Comparison of ENCODE assay signal across 35 cellular contexts in genomic region chr10:124478517-124478916, GRCh38. TPM values are rescaled to one million over a fixed set of nuclear protein-coding genes. Genes with fewer than 3 reads are reported as not detected.
"Had no signal": no experiment of that assay in that cellular context is flagged by ENCODE, and none has a peak within 500 bp of the region (broad histone marks: within the 10 kb centered on the region; RNA-seq: fewer than 3 reads in every experiment).

No MANE protein-coding gene starts in this region.

- H3K79me2 ChIP-seq: hepatocyte had no signal

- H3K4me1 Mint-ChIP-seq: activated CD4-positive, alpha-beta T cell treated with anti-CD3 and anti-CD28 coated beads for 36 hours; immature natural killer cell; memory B cell had no signal

- ATAC-seq: activated CD4-positive, alpha-beta T cell treated with anti-CD3 and anti-CD28 coated beads for 36 hours; activated T-helper 17 cell treated with anti-CD3 and anti-CD28 coated beads, Interleukin-2, amount 50 U/mL, for 72 hours; psoas muscle; right cardiac atrium; stimulated activated effector memory CD8-positive, alpha-beta T cell treated with anti-CD3 and anti-CD28 coated beads, Interleukin-12 subunit alpha, Interleukin-12 subunit beta, amount 100 ng/mL, for 72 hours had no signal

- H3K4me2 ChIP-seq: hepatocyte had no signal

- H3K27me3 Mint-ChIP-seq: activated CD4-positive, alpha-beta T cell treated with anti-CD3 and anti-CD28 coated beads for 36 hours; activated naive CD8-positive, alpha-beta T cell; activated T-cell treated with anti-CD3 and anti-CD28 coated beads, Interleukin-2, amount 50 U/mL, for 24 hours; activated T-helper 17 cell treated with anti-CD3 and anti-CD28 coated beads, Interleukin-2, amount 50 U/mL, for 72 hours; central memory CD8-positive, alpha-beta T cell; memory B cell; natural killer cell treated with Interleukin-12 subunit alpha and Interleukin-12 subunit beta and Interleukin-15 and Interleukin-18, amount 100 ng/mL, for 72 hours; stimulated activated naive CD8-positive, alpha-beta T cell treated with anti-CD3 and anti-CD28 coated beads, Interleukin-15, amount 100 ng/mL, for 72 hours had no signal

- H3K4me3 ChIP-seq: adrenal gland, ascending aorta, dorsolateral prefrontal cortex, hepatocyte, ovary, psoas muscle, tibial artery had no signal

- DNase-seq: activated CD4-positive, alpha-beta T cell treated with anti-CD3 and anti-CD28 coated beads for 36 hours; activated CD4-positive, alpha-beta T cell treated with anti-CD3 and anti-CD28 coated beads, Interleukin-2, amount 50 U/mL, for 4 hours; activated CD8-positive, alpha-beta memory T cell treated with anti-CD3 and anti-CD28 coated beads for 24 hours; activated CD8-positive, alpha-beta memory T cell treated with anti-CD3 and anti-CD28 coated beads, Interleukin-2, amount 50 U/mL, for 4 hours; activated T-cell treated with anti-CD3 and anti-CD28 coated beads, Interleukin-2, amount 50 U/mL, for 24 hours; adrenal gland; brain microvascular endothelial cell; dorsolateral prefrontal cortex; immature natural killer cell; kidney glomerular epithelial cell; left ventricle myocardium superior; ovary; psoas muscle; right cardiac atrium; stimulated activated CD4-positive, alpha-beta T cell treated with anti-CD3 and anti-CD28 coated beads, Interleukin-1b, Interleukin-23, amount 100 ng/mL, for 48 hours; stimulated activated naive CD8-positive, alpha-beta T cell treated with anti-CD3 and anti-CD28 coated beads, Interleukin-15, amount 100 ng/mL, for 72 hours; T-helper 1 cell; T-helper 9 cell; tibial artery had no signal

- H2AFZ ChIP-seq: hepatocyte had no signal

- H3K36me3 ChIP-seq: adrenal gland, ascending aorta, brain microvascular endothelial cell, neutrophil, ovary, tibial artery had no signal

- H3K27ac ChIP-seq: adrenal gland, ascending aorta, brain microvascular endothelial cell, dorsolateral prefrontal cortex, epithelial cell of prostate, foreskin keratinocyte, hepatocyte, neutrophil, ovary, psoas muscle, tibial artery had no signal

- H3K4me3 Mint-ChIP-seq: activated CD4-positive, alpha-beta T cell treated with anti-CD3 and anti-CD28 coated beads for 36 hours; activated naive CD8-positive, alpha-beta T cell; activated T-cell treated with anti-CD3 and anti-CD28 coated beads, Interleukin-2, amount 50 U/mL, for 24 hours; activated T-helper 17 cell treated with anti-CD3 and anti-CD28 coated beads, Interleukin-2, amount 50 U/mL, for 72 hours; central memory CD8-positive, alpha-beta T cell; immature natural killer cell; memory B cell; natural killer cell treated with Interleukin-12 subunit alpha and Interleukin-12 subunit beta and Interleukin-15 and Interleukin-18, amount 100 ng/mL, for 72 hours; stimulated activated effector memory CD8-positive, alpha-beta T cell treated with anti-CD3 and anti-CD28 coated beads, Interleukin-12 subunit alpha, Interleukin-12 subunit beta, amount 100 ng/mL, for 72 hours; stimulated activated naive CD8-positive, alpha-beta T cell treated with anti-CD3 and anti-CD28 coated beads, Interleukin-15, amount 100 ng/mL, for 72 hours; WTC11 had no signal

- H3K36me3 Mint-ChIP-seq: activated naive CD8-positive, alpha-beta T cell; immature natural killer cell; natural killer cell treated with Interleukin-12 subunit alpha and Interleukin-12 subunit beta and Interleukin-15 and Interleukin-18, amount 100 ng/mL, for 72 hours; stimulated activated effector memory CD8-positive, alpha-beta T cell treated with anti-CD3 and anti-CD28 coated beads, Interleukin-12 subunit alpha, Interleukin-12 subunit beta, amount 100 ng/mL, for 72 hours had no signal

- H3K9me3 Mint-ChIP-seq: activated T-cell treated with anti-CD3 and anti-CD28 coated beads, Interleukin-2, amount 50 U/mL, for 24 hours; activated T-helper 17 cell treated with anti-CD3 and anti-CD28 coated beads, Interleukin-2, amount 50 U/mL, for 72 hours; central memory CD8-positive, alpha-beta T cell; memory B cell; natural killer cell treated with Interleukin-12 subunit alpha and Interleukin-12 subunit beta and Interleukin-15 and Interleukin-18, amount 100 ng/mL, for 72 hours; stimulated activated effector memory CD8-positive, alpha-beta T cell treated with anti-CD3 and anti-CD28 coated beads, Interleukin-12 subunit alpha, Interleukin-12 subunit beta, amount 100 ng/mL, for 72 hours; stimulated activated naive CD8-positive, alpha-beta T cell treated with anti-CD3 and anti-CD28 coated beads, Interleukin-15, amount 100 ng/mL, for 72 hours; WTC11 had no signal

- H3K27ac Mint-ChIP-seq: activated CD4-positive, alpha-beta T cell treated with anti-CD3 and anti-CD28 coated beads for 36 hours; activated naive CD8-positive, alpha-beta T cell; activated T-cell treated with anti-CD3 and anti-CD28 coated beads, Interleukin-2, amount 50 U/mL, for 24 hours; activated T-helper 17 cell treated with anti-CD3 and anti-CD28 coated beads, Interleukin-2, amount 50 U/mL, for 72 hours; immature natural killer cell; memory B cell; natural killer cell treated with Interleukin-12 subunit alpha and Interleukin-12 subunit beta and Interleukin-15 and Interleukin-18, amount 100 ng/mL, for 72 hours; stimulated activated effector memory CD8-positive, alpha-beta T cell treated with anti-CD3 and anti-CD28 coated beads, Interleukin-12 subunit alpha, Interleukin-12 subunit beta, amount 100 ng/mL, for 72 hours had no signal

- H3K9me3 ChIP-seq: adrenal gland, ascending aorta, neutrophil, ovary, psoas muscle, tibial artery had no signal

- FAIRE-seq: colon had no signal

- H3K4me1 ChIP-seq: adrenal gland, ascending aorta, foreskin keratinocyte, psoas muscle, tibial artery had no signal

- H3K27me3 ChIP-seq: adrenal gland, ascending aorta, brain microvascular endothelial cell, dorsolateral prefrontal cortex, foreskin keratinocyte, hepatocyte, neutrophil, ovary, tibial artery had no signal

RNA-seq across cellular contexts. Expression of gene NKX1-2, which starts 28.7 kb away (rescaled TPM):
- total RNA-seq: activated CD4-positive, alpha-beta T cell treated with anti-CD3 and anti-CD28 coated beads for 36 hours; activated T-helper 17 cell treated with anti-CD3 and anti-CD28 coated beads, Interleukin-2, amount 50 U/mL, for 72 hours; adrenal gland; ascending aorta; fibroblast of lung; left ventricle myocardium superior; natural killer cell treated with Interleukin-12 subunit alpha and Interleukin-12 subunit beta and Interleukin-15 and Interleukin-18, amount 100 ng/mL, for 72 hours; psoas muscle; right cardiac atrium; skeletal muscle tissue; urinary bladder had no signal
- polyA plus RNA-seq: adrenal gland, fibroblast of lung, immature natural killer cell, ovary, psoas muscle, right cardiac atrium, urinary bladder had no signal
